8 cellular contexts compared by ENCODE assay signal in the genomic region with DNA sequence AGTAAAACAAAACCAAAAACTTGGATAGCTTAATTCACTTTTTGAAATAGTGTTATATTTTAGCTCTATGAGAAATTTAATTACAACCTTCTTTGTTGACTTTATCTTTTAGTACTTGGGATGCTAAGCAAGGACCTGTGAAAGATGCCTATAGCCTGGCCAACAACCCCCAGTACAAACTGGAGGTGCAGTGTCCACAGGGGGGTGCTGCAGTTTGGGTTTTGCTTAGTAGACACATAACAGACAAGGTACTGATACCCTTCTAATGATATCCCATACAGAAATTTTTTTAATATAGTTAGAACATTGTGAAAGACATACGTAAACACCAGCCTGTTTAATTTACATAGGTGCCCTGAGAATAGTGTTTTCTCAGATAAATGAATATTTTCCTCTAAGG. TPM values are rescaled to one million over a fixed set of nuclear protein-coding genes. Genes with fewer than 3 reads are reported as not detected.
DNase-seq lines count a peak whose midpoint lies in the region; ATAC-seq, FAIRE-seq and TF ChIP-seq lines count a peak whose summit lies in the region.

No MANE protein-coding gene starts in this region.

- no peak overlapping the region for H3K14ac ChIP-seq in H1 (ENCODE audit: insufficient read length)

- H3K9me3 ChIP-seq in T-helper 17 cell (ENCODE audit: control insufficient read depth, low read length, poor library complexity, severe bottlenecking) (no peaks in the 10 kb centered on the region), H1 (ENCODE audit: insufficient read depth in 2 of 2, low read depth in 1 of 2, low read length in 1 of 2) (no peaks in the 10 kb centered on the region), smooth muscle cell (replicated peaks; ENCODE audit: low read depth) (no peaks in the 10 kb centered on the region)

- H4K20me1 ChIP-seq in H1 (replicated peaks in 1 of 2; ENCODE audit: control insufficient read depth in 1 of 2, insufficient read depth in 2 of 2, low read length in 2 of 2) (peaks cover 0 to 3% of the 10 kb centered on the region in 2 experiments), smooth muscle cell (ENCODE audit: low read depth) (peaks cover 4% of the 10 kb centered on the region)

- H4K5ac ChIP-seq in H1 (ENCODE audit: insufficient read length, low read depth, low read length), result no peak overlapping the region

- H3K9ac ChIP-seq in H1 (replicated peaks in 1 of 4; ENCODE audit: extremely low read depth in 1 of 4, low read depth in 3 of 4, low read length in 3 of 4), result no peak overlapping the region
- H3K9ac ChIP-seq in smooth muscle cell (ENCODE audit: low read depth), result no peak overlapping the region

- H2BK12ac ChIP-seq in H1 (ENCODE audit: low read depth, low read length), result no peak overlapping the region

- no peak overlapping the region for H2AK5ac ChIP-seq in H1 (ENCODE audit: low read depth, low read length)

- H3K4me1 ChIP-seq in H1 (replicated peaks in 1 of 4; ENCODE audit: control insufficient read depth in 3 of 4, insufficient read depth in 4 of 4, low read length in 3 of 4) (no peaks in the 10 kb centered on the region), smooth muscle cell (ENCODE audit: low read depth) (no peaks in the 10 kb centered on the region)

- H4K91ac ChIP-seq in H1 (replicated peaks; ENCODE audit: insufficient read length, low read length), result no peak overlapping the region

- H2BK15ac ChIP-seq in H1 (ENCODE audit: low read length), result no peak overlapping the region

- no peak overlapping the region for H2BK5ac ChIP-seq in H1 (ENCODE audit: low read depth, low read length)

- peaks cover 14% of the 10 kb centered on the region for H3K36me3 Mint-ChIP-seq in T-helper 17 cell (ENCODE audit: low read depth)

- no peak overlapping the region for H2AFZ ChIP-seq in H1 (ENCODE audit: low read length)
- H2AFZ ChIP-seq in smooth muscle cell (ENCODE audit: low read depth), result no peak overlapping the region

- POLR2A ChIA-PET in H1 (lab: Charles Lee; ENCODE audit: partially characterized antibody), result no interaction called here

- no peak overlapping the region for H3K23ac ChIP-seq in H1 (ENCODE audit: insufficient read length)

- DNase-seq in AG10803 (ENCODE audit: low read depth) (peak; percentile 6), GM13977 (ENCODE audit: low spot score) (peak; percentile 22), T-helper 17 cell (peak in 2 of 3 donors; percentile 23 to 24), H1 (ENCODE audit: low read depth in 1 of 2, low spot score in 2 of 2) (no peak), smooth muscle cell (lab: John Stamatoyannopoulos, UW; ENCODE audit: unreplicated experiment) (no peak), NCI-H774 (lab: John Stamatoyannopoulos, UW) (no peak), KG1 (lab: John Stamatoyannopoulos, UW) (no peak)

- TF ChIP-seq RAD21 in H1 (IDR thresholded peaks at IDR 0.05 in 1 of 2, conservative IDR thresholded peaks at IDR 0.05 in 1 of 2; ENCODE audit: low read depth in 2 of 2, low read length in 2 of 2), result peak; percentile 54 to 68

- no peak overlapping the region for H3K56ac ChIP-seq in H1 (replicated peaks; ENCODE audit: insufficient read length, low read depth, low read length)

- H3K18ac ChIP-seq in H1 (ENCODE audit: extremely low read depth, low read length), result no peak overlapping the region

- CTCF ChIA-PET in H1 (lab: Charles Lee; ENCODE audit: partially characterized antibody), result interaction anchor here (0.7 to 2.3 kb wide), 8 partner anchors 14 to 176 kb away, joined by 3 to 12 read pairs (median 6); a partner anchor contains a TSS

- H3K4me3 ChIP-seq in AG10803 (ENCODE audit: low read length), result no peak overlapping the region
- H3K4me3 ChIP-seq in H1 (ENCODE audit: extremely low read depth in 1 of 4, insufficient read depth in 2 of 4, low read depth in 3 of 4, low read length in 4 of 4), result no peak overlapping the region
- no peak overlapping the region for H3K4me3 ChIP-seq in smooth muscle cell

- no peaks in the 10 kb centered on the region for H3K23me2 ChIP-seq in H1 (ENCODE audit: low read depth, low read length)

- in situ Hi-C loops in GM13977 (cut with MboI; ENCODE audit: low pct_unique_long_range_greater_than_20kb, low sequenced_read_pairs, unreplicated experiment), result no loop called here

- TF ChIP-seq CTCF in AG10803 (conservative IDR thresholded peaks at IDR 0.05; ENCODE audit: low read length) (peak; percentile 37), GM13977 (IDR thresholded peaks at IDR 0.05; ENCODE audit: extremely low read depth, insufficient read depth, missing control alignments) (peak; percentile 33), H1 (IDR thresholded peaks at IDR 0.05; ENCODE audit: control extremely low read depth in 1 of 3, insufficient read depth in 1 of 3, low read depth in 1 of 3, low read length in 3 of 3) (peak; percentile 39 to 49 (median 45)), smooth muscle cell (IDR thresholded peaks at IDR 0.05; ENCODE audit: borderline replicate concordance, insufficient read depth, poor library complexity, severe bottlenecking) (peak; percentile 14)

- no peak overlapping the region for H3K4ac ChIP-seq in H1 (replicated peaks; ENCODE audit: insufficient read length, low read depth, low read length)

- no peak for TF ChIP-seq EP300 in H1 (IDR thresholded peaks at IDR 0.05; ENCODE audit: borderline replicate concordance in 1 of 2, low read depth in 2 of 2, low read length in 2 of 2)

- H2BK20ac ChIP-seq in H1 (ENCODE audit: low read length), result no peak overlapping the region

- H3K79me1 ChIP-seq in H1 (ENCODE audit: low read depth, low read length), result no peaks in the 10 kb centered on the region

- H3K27ac Mint-ChIP-seq in T-helper 17 cell, result peak overlapping the region; percentile 65

- peak; percentile 72 for ATAC-seq in T-helper 17 cell
- ATAC-seq in HG03565 (IDR thresholded peaks at IDR 0.05; ENCODE audit: unreplicated experiment), result no peak

- H2BK120ac ChIP-seq in H1 (replicated peaks; ENCODE audit: low read depth, low read length), result no peak overlapping the region

- H4K8ac ChIP-seq in H1 (ENCODE audit: extremely low read depth, insufficient read depth, low read length), result no peak overlapping the region

- H3K27ac ChIP-seq in H1 (ENCODE audit: low read depth, low read length) (no peak overlapping the region), smooth muscle cell (ENCODE audit: low read depth) (no peak overlapping the region)

- H3K4me2 ChIP-seq in H1 (ENCODE audit: insufficient read depth in 1 of 2, low read depth in 2 of 2, low read length in 2 of 2), result no peak overlapping the region
- H3K4me2 ChIP-seq in smooth muscle cell, result no peak overlapping the region

- H3K27me3 Mint-ChIP-seq in T-helper 17 cell, result no peaks in the 10 kb centered on the region

- no peak overlapping the region for H3K4me3 Mint-ChIP-seq in T-helper 17 cell

- H3K27me3 ChIP-seq in H1 (replicated peaks in 1 of 4; ENCODE audit: control insufficient read depth in 3 of 4, extremely low read depth in 1 of 4, insufficient read depth in 3 of 4, low read length in 3 of 4) (no peaks in the 10 kb centered on the region), smooth muscle cell (ENCODE audit: low read depth) (no peaks in the 10 kb centered on the region)

- FAIRE-seq in H1 (lab: Jason Lieb, UNC), result no peak

- H3K79me2 ChIP-seq in H1 (ENCODE audit: control insufficient read depth in 1 of 2, insufficient read depth in 2 of 2, low read length in 2 of 2) (no peaks in the 10 kb centered on the region), smooth muscle cell (ENCODE audit: low read depth) (no peaks in the 10 kb centered on the region)

- no peak for TF ChIP-seq POLR2A in H1 (IDR thresholded peaks at IDR 0.05; ENCODE audit: control extremely low read depth in 1 of 2, low read depth in 2 of 2, low read length in 2 of 2)

- peaks cover 0 to 26% (median 8%) of the 10 kb centered on the region in 4 experiments; a peak in 6 of 8 replicates for H3K36me3 ChIP-seq in H1 (ENCODE audit: control insufficient read depth in 2 of 4, insufficient read depth in 4 of 4, low read length in 3 of 4)
- H3K36me3 ChIP-seq in smooth muscle cell (ENCODE audit: low read depth), result peaks cover 19% of the 10 kb centered on the region

- 80% methylated on average over 1 of the region's 1 CpG; no CpG with 5 or more reads in 1 of the 2 experiments for WGBS in H1 (ENCODE audit: extremely low coverage in 1 of 2, insufficient coverage in 1 of 2, insufficient read length in 1 of 2, insufficient replicate concordance in 2 of 2, low coverage in 1 of 2, low lambda C conversion rate in 2 of 2, missing lambda C conversion rate in 1 of 2), 2 experiments
- 100% methylated on average over 1 of the region's 1 CpG for WGBS in smooth muscle cell (ENCODE audit: low lambda C conversion rate)

- H3K4me1 Mint-ChIP-seq in T-helper 17 cell, result peaks cover 12% of the 10 kb centered on the region

- H3F3A ChIP-seq in smooth muscle cell (ENCODE audit: low read depth), result no peaks in the 10 kb centered on the region

TF ChIP-seq in H1, 55 proteins besides CTCF, POLR2A, EP300 and RAD21 (continues in another document):
- TF ChIP-seq CREB1 (IDR thresholded peaks at IDR 0.05) (no peak), JUN (IDR thresholded peaks at IDR 0.05; ENCODE audit: low read depth, low read length) (no peak), CHD1 (IDR thresholded peaks at IDR 0.05; ENCODE audit: low read depth, low read length) (no peak), KDM1A (IDR thresholded peaks at IDR 0.05; ENCODE audit: borderline replicate concordance, low read length) (no peak), BACH1 (IDR thresholded peaks at IDR 0.05; ENCODE audit: low read length) (no peak), SP1 (IDR thresholded peaks at IDR 0.05; ENCODE audit: low read depth, low read length) (no peak), KDM4A (IDR thresholded peaks at IDR 0.05; ENCODE audit: low read depth, low read length, severe bottlenecking) (no peak), NRF1 (IDR thresholded peaks at IDR 0.05; ENCODE audit: low read depth, low read length) (no peak), HDAC6 (IDR thresholded peaks at IDR 0.05; ENCODE audit: low read depth, low read length) (no peak), SUZ12 (IDR thresholded peaks at IDR 0.05; ENCODE audit: low read length) (no peak), ZNF274 (IDR thresholded peaks at IDR 0.05; ENCODE audit: borderline replicate concordance, extremely low read depth, low read length) (no peak), SP4 (IDR thresholded peaks at IDR 0.05; ENCODE audit: low read length) (no peak), CBX5 (IDR thresholded peaks at IDR 0.05; ENCODE audit: low read depth, low read length) (no peak)

RNA-seq across cellular contexts. Expression of a gene that starts 35.3 kb away (rescaled TPM):
- 10 to 100 TPM; 54.6 to 61.2 TPM for total RNA-seq in T-helper 17 cell
- 13.0 and 13.2 TPM in 2 replicates for total RNA-seq in H1 (2021; fragmentation: NEBNext Ultra II Directional; extraction: Animal tissue kit (Norgen Biotek cat#: 25700))
- 5.3 and 6.1 TPM in 2 replicates for polyA plus RNA-seq in H1 (2011; rRNA removed)
- polyA plus RNA-seq in H1 (2011; cell fraction: cytosol; rRNA removed), result 6.5 TPM
- 8.8 TPM for polyA plus RNA-seq in H1 (2011; cell fraction: nucleus; rRNA removed)
- 4.0 to 7.9 TPM (median 5.5 TPM) in 4 replicates for polyA plus RNA-seq in H1 (2012, experiment 1 of 2)
- 0.63 TPM for polyA plus RNA-seq in H1 (2012, experiment 2 of 2)
- polyA plus RNA-seq in H1 (2013, experiment 1 of 2), result 7.8 TPM
- 7.2 TPM for polyA plus RNA-seq in H1 (2013, experiment 2 of 2)
- 5.3 and 9.6 TPM in 2 replicates for polyA minus RNA-seq in H1 (2011; rRNA and poly(A)+ RNA removed)
- polyA minus RNA-seq in H1 (2011; cell fraction: cytosol; rRNA and poly(A)+ RNA removed), result 10.9 TPM
- 27.0 TPM for polyA minus RNA-seq in H1 (2011; cell fraction: nucleus; rRNA and poly(A)+ RNA removed)
- 38.7 and 45.8 TPM in 2 replicates for total RNA-seq in smooth muscle cell
- polyA plus RNA-seq in smooth muscle cell, result 20.5 and 26.0 TPM in 2 replicates

Comparison
In these comparisons a context has a peak if more than half of its experiments do, and no peak if none do; other contexts are left out.
1. DNase-seq: peak in AG10803 (single experiment), GM13977 (single experiment) and T-helper 17 cell (2 of 3); none in H1 (0 of 2), smooth muscle cell (single experiment), NCI-H774 (single experiment) and KG1 (single experiment).
2. Peak in every context shown above with its lines, with median percentiles within 50 percentile points of each other: CTCF ChIP-seq.